In genomic region chr18:55863876-55864275, GRCh38 we compare ENCODE assay signal across 2 cellular contexts.
A peak's percentile ranks its signal among the peaks of the same experiment; 100 is the strongest.
TF ChIP-seq lines count a peak whose summit lies in the region.

No MANE protein-coding gene starts in this region.

TF ChIP-seq in GM23338, 12 proteins besides CTCF, POLR2A, EP300 and RAD21:
- TF ChIP-seq REST (IDR thresholded peaks at IDR 0.05; ENCODE audit: unreplicated experiment) = no peak
- TF ChIP-seq NANOG (IDR thresholded peaks at IDR 0.05; ENCODE audit: borderline replicate concordance) = peak; percentile 7; the same call in 1 of the 2 replicates
- TF ChIP-seq STAT1 (IDR thresholded peaks at IDR 0.05; ENCODE audit: unreplicated experiment) = no peak
- TF ChIP-seq ZNF462 (CRISPR knock-in tag; IDR thresholded peaks at IDR 0.05) = no peak
- TF ChIP-seq EZH2phosphoT487 (IDR thresholded peaks at IDR 0.05; ENCODE audit: unreplicated experiment) = no peak
- TF ChIP-seq ZNF114 (CRISPR knock-in tag; IDR thresholded peaks at IDR 0.05) = no peak
- no peak for TF ChIP-seq JUNB (IDR thresholded peaks at IDR 0.05; ENCODE audit: unreplicated experiment)
- TF ChIP-seq POLR2AphosphoS5 (IDR thresholded peaks at IDR 0.05; ENCODE audit: low read depth) = no peak
- TF ChIP-seq ZNF331 (CRISPR knock-in tag; IDR thresholded peaks at IDR 0.05; ENCODE audit: low read depth) = no peak

TF ChIP-seq in SK-N-SH, 30 proteins besides CTCF, POLR2A, EP300 and RAD21 (continued from another document):
- TF ChIP-seq USF1 (IDR thresholded peaks at IDR 0.05; ENCODE audit: borderline replicate concordance, low read depth) = no peak
- TF ChIP-seq FOXJ3 (CRISPR knock-in tag; IDR thresholded peaks at IDR 0.05) = peak; percentile 62; the same call in 1 of the 2 replicates
- TF ChIP-seq NRF1 (IDR thresholded peaks at IDR 0.05; ENCODE audit: low read depth, low read length) = no peak
- no peak for TF ChIP-seq REST (IDR thresholded peaks at IDR 0.05; ENCODE audit: low read depth, low read length)
- TF ChIP-seq GATA2 (CRISPR knock-in tag; IDR thresholded peaks at IDR 0.05) = no peak
- TF ChIP-seq MAX (IDR thresholded peaks at IDR 0.05; ENCODE audit: low read depth) = no peak
- TF ChIP-seq MEF2A (IDR thresholded peaks at IDR 0.05; ENCODE audit: borderline replicate concordance, low read depth) = no peak
- peak; percentile 66 for TF ChIP-seq TCF12 (IDR thresholded peaks at IDR 0.05)
- no peak for TF ChIP-seq USF2 (IDR thresholded peaks at IDR 0.05; ENCODE audit: borderline replicate concordance, low read depth, low read length)
- TF ChIP-seq EZH2phosphoT487 (IDR thresholded peaks at IDR 0.05; ENCODE audit: borderline replicate concordance, low read depth) = no peak
- no peak for TF ChIP-seq RXRA (IDR thresholded peaks at IDR 0.05; ENCODE audit: borderline replicate concordance, low read depth)
- TF ChIP-seq NFIC (IDR thresholded peaks at IDR 0.05; ENCODE audit: borderline replicate concordance) = peak; percentile 65; the same call in 1 of the 2 replicates
- no peak for TF ChIP-seq IRF3 (IDR thresholded peaks at IDR 0.05; ENCODE audit: low read depth, low read length)
- TF ChIP-seq POLR2AphosphoS5 (IDR thresholded peaks at IDR 0.05; ENCODE audit: low read depth, low read length) = no peak
- no peak for TF ChIP-seq CHD2 (IDR thresholded peaks at IDR 0.05; ENCODE audit: low read length, partially characterized antibody)
- TF ChIP-seq ZBTB33 (IDR thresholded peaks at IDR 0.05; ENCODE audit: borderline replicate concordance, low read depth) = no peak
- TF ChIP-seq RFX5 (IDR thresholded peaks at IDR 0.05; ENCODE audit: low read length) = no peak
- 0 out of 2 replicates have a peak, but pooled peaks have one; percentile 31 for TF ChIP-seq RCOR1 (IDR thresholded peaks at IDR 0.05; ENCODE audit: low read length)
- no peak for TF ChIP-seq MXI1 (IDR thresholded peaks at IDR 0.05; ENCODE audit: low read depth, low read length)
- 0 out of 2 replicates have a peak, but pooled peaks have one; percentile 45 for TF ChIP-seq PBX3 (IDR thresholded peaks at IDR 0.05)
- TF ChIP-seq GABPA (IDR thresholded peaks at IDR 0.05; ENCODE audit: low read depth) = no peak
- TF ChIP-seq JUND (IDR thresholded peaks at IDR 0.05) = no peak
